ENCODE assay signal across 1 cellular context in the genomic region with DNA sequence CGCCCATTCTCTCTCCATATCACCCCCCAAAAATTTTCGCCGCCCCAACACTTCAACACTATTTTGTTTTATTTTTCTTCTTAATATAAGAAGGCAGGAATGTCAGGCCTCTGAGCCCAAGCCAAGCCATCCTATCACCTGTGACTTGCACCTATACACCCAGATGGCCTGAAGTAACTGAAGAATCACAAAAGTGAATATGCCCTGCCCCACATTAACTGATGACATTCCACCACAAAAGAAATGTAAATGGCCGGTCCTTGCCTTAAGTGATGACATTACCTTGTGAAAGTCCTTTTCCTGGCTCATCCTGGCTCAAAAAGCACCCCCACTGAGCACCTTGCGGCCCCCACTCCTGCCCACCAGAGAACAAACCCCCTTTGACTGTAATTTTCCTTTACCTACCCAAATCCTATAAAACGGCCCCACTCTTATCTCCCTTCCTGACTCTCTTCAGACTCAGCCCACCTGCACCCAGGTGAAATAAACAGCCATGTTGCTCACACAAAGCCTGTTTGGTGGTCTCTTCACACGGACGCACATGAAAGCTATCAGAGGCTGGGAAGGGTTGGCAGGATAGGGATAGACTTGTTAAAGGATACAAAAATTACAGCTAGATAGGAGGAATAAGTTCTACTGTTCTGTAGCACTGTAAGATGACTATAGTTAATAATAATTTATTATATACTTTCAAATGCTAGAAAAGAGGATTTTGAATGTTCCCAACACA.
A peak's percentile ranks its signal among the peaks of the same experiment; 100 is the strongest.
TF ChIP-seq lines count a peak whose summit lies in the region.

No MANE protein-coding gene starts in this region.

TF ChIP-seq in GM23338, 12 proteins besides CTCF, POLR2A, EP300 and RAD21:
- TF ChIP-seq, protein P1, sequence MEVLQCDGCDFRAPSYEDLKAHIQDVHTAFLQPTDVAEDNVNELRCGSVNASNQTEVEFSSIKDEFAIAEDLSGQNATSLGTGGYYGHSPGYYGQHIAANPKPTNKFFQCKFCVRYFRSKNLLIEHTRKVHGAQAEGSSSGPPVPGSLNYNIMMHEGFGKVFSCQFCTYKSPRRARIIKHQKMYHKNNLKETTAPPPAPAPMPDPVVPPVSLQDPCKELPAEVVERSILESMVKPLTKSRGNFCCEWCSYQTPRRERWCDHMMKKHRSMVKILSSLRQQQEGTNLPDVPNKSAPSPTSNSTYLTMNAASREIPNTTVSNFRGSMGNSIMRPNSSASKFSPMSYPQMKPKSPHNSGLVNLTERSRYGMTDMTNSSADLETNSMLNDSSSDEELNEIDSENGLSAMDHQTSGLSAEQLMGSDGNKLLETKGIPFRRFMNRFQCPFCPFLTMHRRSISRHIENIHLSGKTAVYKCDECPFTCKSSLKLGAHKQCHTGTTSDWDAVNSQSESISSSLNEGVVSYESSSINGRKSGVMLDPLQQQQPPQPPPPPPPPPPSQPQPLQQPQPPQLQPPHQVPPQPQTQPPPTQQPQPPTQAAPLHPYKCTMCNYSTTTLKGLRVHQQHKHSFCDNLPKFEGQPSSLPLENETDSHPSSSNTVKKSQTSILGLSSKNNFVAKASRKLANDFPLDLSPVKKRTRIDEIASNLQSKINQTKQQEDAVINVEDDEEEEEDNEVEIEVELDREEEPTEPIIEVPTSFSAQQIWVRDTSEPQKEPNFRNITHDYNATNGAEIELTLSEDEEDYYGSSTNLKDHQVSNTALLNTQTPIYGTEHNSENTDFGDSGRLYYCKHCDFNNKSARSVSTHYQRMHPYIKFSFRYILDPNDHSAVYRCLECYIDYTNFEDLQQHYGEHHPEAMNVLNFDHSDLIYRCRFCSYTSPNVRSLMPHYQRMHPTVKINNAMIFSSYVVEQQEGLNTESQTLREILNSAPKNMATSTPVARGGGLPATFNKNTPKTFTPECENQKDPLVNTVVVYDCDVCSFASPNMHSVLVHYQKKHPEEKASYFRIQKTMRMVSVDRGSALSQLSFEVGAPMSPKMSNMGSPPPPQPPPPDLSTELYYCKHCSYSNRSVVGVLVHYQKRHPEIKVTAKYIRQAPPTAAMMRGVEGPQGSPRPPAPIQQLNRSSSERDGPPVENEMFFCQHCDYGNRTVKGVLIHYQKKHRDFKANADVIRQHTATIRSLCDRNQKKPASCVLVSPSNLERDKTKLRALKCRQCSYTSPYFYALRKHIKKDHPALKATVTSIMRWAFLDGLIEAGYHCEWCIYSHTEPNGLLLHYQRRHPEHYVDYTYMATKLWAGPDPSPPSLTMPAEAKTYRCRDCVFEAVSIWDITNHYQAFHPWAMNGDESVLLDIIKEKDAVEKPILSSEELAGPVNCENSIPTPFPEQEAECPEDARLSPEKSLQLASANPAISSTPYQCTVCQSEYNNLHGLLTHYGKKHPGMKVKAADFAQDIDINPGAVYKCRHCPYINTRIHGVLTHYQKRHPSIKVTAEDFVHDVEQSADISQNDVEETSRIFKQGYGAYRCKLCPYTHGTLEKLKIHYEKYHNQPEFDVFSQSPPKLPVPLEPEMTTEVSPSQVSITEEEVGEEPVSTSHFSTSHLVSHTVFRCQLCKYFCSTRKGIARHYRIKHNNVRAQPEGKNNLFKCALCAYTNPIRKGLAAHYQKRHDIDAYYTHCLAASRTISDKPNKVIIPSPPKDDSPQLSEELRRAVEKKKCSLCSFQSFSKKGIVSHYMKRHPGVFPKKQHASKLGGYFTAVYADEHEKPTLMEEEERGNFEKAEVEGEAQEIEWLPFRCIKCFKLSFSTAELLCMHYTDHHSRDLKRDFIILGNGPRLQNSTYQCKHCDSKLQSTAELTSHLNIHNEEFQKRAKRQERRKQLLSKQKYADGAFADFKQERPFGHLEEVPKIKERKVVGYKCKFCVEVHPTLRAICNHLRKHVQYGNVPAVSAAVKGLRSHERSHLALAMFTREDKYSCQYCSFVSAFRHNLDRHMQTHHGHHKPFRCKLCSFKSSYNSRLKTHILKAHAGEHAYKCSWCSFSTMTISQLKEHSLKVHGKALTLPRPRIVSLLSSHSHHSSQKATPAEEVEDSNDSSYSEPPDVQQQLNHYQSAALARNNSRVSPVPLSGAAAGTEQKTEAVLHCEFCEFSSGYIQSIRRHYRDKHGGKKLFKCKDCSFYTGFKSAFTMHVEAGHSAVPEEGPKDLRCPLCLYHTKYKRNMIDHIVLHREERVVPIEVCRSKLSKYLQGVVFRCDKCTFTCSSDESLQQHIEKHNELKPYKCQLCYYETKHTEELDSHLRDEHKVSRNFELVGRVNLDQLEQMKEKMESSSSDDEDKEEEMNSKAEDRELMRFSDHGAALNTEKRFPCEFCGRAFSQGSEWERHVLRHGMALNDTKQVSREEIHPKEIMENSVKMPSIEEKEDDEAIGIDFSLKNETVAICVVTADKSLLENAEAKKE (CRISPR knock-in tag; IDR thresholded peaks at IDR 0.05): peak; percentile 23; the same call in 1 of the 2 replicates
- peak; percentile 83 for TF ChIP-seq NANOG (IDR thresholded peaks at IDR 0.05; ENCODE audit: borderline replicate concordance)
